Comparison of ENCODE assay signal across 1 cellular context in the genomic region with DNA sequence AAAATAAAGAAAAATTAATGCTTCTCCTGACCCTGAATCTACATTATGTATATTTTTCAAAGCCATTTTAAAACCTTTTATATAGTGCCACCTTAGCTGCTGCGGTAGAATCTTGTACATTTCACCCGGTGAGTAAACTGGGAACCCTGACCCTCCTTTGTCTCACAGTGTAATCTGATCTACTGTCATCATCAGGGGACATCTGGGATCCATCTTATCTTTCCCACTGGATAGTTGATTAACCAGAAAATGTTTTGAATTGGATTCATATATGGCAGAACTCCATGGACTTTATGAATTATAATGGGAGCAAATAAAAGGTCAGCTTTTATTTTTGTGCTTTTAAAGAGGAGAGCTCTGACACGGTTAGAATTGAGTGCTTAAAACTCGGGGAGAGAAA.
TF ChIP-seq lines count a peak whose summit lies in the region.

No MANE protein-coding gene starts in this region.

TF ChIP-seq in IMR-90, 13 proteins besides CTCF, POLR2A, EP300 and RAD21 (continued from another document):
- TF ChIP-seq BHLHE40 (IDR thresholded peaks at IDR 0.05; ENCODE audit: low read depth, low read length) (no peak), MAZ (IDR thresholded peaks at IDR 0.05; ENCODE audit: borderline replicate concordance, low read depth, low read length) (no peak), NFE2L2 (IDR thresholded peaks at IDR 0.05; ENCODE audit: low read depth, low read length) (no peak), SMC3 (IDR thresholded peaks at IDR 0.05; ENCODE audit: low read depth, low read length) (no peak), RCOR1 (IDR thresholded peaks at IDR 0.05; ENCODE audit: insufficient replicate concordance, low read length) (no peak), MXI1 (IDR thresholded peaks at IDR 0.05; ENCODE audit: borderline replicate concordance, low read depth, low read length) (no peak), CEBPB (IDR thresholded peaks at IDR 0.05; ENCODE audit: low read depth, low read length) (no peak), MAFK (IDR thresholded peaks at IDR 0.05; ENCODE audit: low read depth, low read length) (no peak)
- TF ChIP-seq, protein P1, sequence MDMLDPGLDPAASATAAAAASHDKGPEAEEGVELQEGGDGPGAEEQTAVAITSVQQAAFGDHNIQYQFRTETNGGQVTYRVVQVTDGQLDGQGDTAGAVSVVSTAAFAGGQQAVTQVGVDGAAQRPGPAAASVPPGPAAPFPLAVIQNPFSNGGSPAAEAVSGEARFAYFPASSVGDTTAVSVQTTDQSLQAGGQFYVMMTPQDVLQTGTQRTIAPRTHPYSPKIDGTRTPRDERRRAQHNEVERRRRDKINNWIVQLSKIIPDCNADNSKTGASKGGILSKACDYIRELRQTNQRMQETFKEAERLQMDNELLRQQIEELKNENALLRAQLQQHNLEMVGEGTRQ (IDR thresholded peaks at IDR 0.05; ENCODE audit: low read depth, low read length), result no peak
